Comparison of ENCODE assay signal across 8 cellular contexts in genomic region chr12:57087689-57088441, GRCh38. TPM values are rescaled to one million over a fixed set of nuclear protein-coding genes. Genes with fewer than 3 reads are reported as not detected.
DNase-seq lines count a peak whose midpoint lies in the region; FAIRE-seq and TF ChIP-seq lines count a peak whose summit lies in the region.

No MANE protein-coding gene starts in this region.

- peak overlapping the region; percentile 98 for H3K27ac Mint-ChIP-seq in astrocyte (ENCODE audit: unreplicated experiment)

- H3K27ac ChIP-seq in astrocyte (ENCODE audit: low read depth, low read length) (peak overlapping the region; percentile 98), iPS DF 6.9 (ENCODE audit: low read length) (no peak overlapping the region), skeletal muscle tissue (ENCODE audit: low read depth, low read length) (peak overlapping the region; percentile 97)

- H3K4me2 ChIP-seq in Loucy (ENCODE audit: low read depth, low read length, poor library complexity, severe bottlenecking) (peak overlapping the region; percentile 92), astrocyte (ENCODE audit: low read length) (peak overlapping the region; percentile 96)

- H3K4me1 ChIP-seq in Loucy (ENCODE audit: insufficient read depth, low read length, poor library complexity, severe bottlenecking): peaks cover 20% of the 10 kb centered on the region
- peaks cover 43% of the 10 kb centered on the region for H3K4me1 ChIP-seq in astrocyte (ENCODE audit: insufficient read depth, low read length)
- H3K4me1 ChIP-seq in iPS DF 6.9 (ENCODE audit: control insufficient read depth, insufficient read depth, low read length): peaks cover 3% of the 10 kb centered on the region
- peaks cover 32 to 44% (median 39%) of the 10 kb centered on the region in 3 donors for H3K4me1 ChIP-seq in skeletal muscle tissue (ENCODE audit: control insufficient read depth in 3 of 3, insufficient read depth in 3 of 3, low read length in 3 of 3)

- H3K79me2 ChIP-seq in Loucy (ENCODE audit: insufficient read depth, low read length) (peaks cover 24% of the 10 kb centered on the region), astrocyte (ENCODE audit: insufficient read depth, low read length) (peaks cover 39% of the 10 kb centered on the region)

- peak overlapping the region; percentile 91 for H3K9ac ChIP-seq in Loucy (ENCODE audit: low read depth, low read length, poor library complexity, severe bottlenecking)
- peak overlapping the region; percentile 94 for H3K9ac ChIP-seq in astrocyte (ENCODE audit: low read length)
- peak overlapping the region; percentile 71 to 91 (median 87) for H3K9ac ChIP-seq in skeletal muscle tissue (ENCODE audit: low read depth in 1 of 3, low read length in 3 of 3)

- H3K36me3 Mint-ChIP-seq in astrocyte (ENCODE audit: low read depth, unreplicated experiment): peaks cover 12% of the 10 kb centered on the region

- peaks cover 3% of the 10 kb centered on the region; the same call in 1 of the 2 replicates for H3F3A ChIP-seq in Loucy (ENCODE audit: low read depth)

- TF ChIP-seq CTCF in Loucy (conservative IDR thresholded peaks at IDR 0.05; ENCODE audit: low read length): no peak
- no peak for TF ChIP-seq CTCF in astrocyte (IDR thresholded peaks at IDR 0.05; ENCODE audit: insufficient read depth, low read depth, low read length)

- H3K9me3 ChIP-seq in Loucy (ENCODE audit: insufficient read depth, low read depth, low read length) (no peaks in the 10 kb centered on the region), astrocyte (ENCODE audit: insufficient read depth, low read depth, low read length) (no peaks in the 10 kb centered on the region), iPS DF 6.9 (ENCODE audit: control insufficient read depth, insufficient read depth, low read length) (no peaks in the 10 kb centered on the region), skeletal muscle tissue (ENCODE audit: control insufficient read depth in 3 of 3, low read length in 3 of 3) (no peaks in the 10 kb centered on the region)

- DNase-seq in GF-D8 (lab: John Stamatoyannopoulos, UW): peak; percentile 66
- peak; percentile 92 for DNase-seq in H4 (ENCODE audit: low spot score)
- DNase-seq in T-helper 9 cell: peak; percentile 68
- peak; percentile 94 for DNase-seq in astrocyte (ENCODE audit: low read depth)
- no peak for DNase-seq in iPS DF 6.9 (ENCODE audit: low read depth, low spot score)
- no peak for DNase-seq in putamen (ENCODE audit: low spot score)

- no peaks in the 10 kb centered on the region for H3K27me3 Mint-ChIP-seq in astrocyte (ENCODE audit: low read depth, unreplicated experiment)

- no peaks in the 10 kb centered on the region for H3K9me2 ChIP-seq in Loucy (replicated peaks; ENCODE audit: low read depth, low read length)

- FAIRE-seq in astrocyte (lab: Jason Lieb, UNC): no peak

- H3K27me3 ChIP-seq in Loucy (ENCODE audit: insufficient read depth, low read length, poor library complexity, severe bottlenecking): no peaks in the 10 kb centered on the region
- H3K27me3 ChIP-seq in astrocyte (ENCODE audit: insufficient read depth, low read length): no peaks in the 10 kb centered on the region
- H3K27me3 ChIP-seq in iPS DF 6.9 (ENCODE audit: control insufficient read depth, insufficient read depth, low read length): no peaks in the 10 kb centered on the region
- H3K27me3 ChIP-seq in skeletal muscle tissue (ENCODE audit: control insufficient read depth in 3 of 3, insufficient read depth in 3 of 3, low read length in 3 of 3): no peaks in the 10 kb centered on the region

- peak overlapping the region; percentile 86 for H3K4me3 Mint-ChIP-seq in astrocyte (ENCODE audit: unreplicated experiment)

- peaks cover 5% of the 10 kb centered on the region for H4K20me1 ChIP-seq in Loucy (ENCODE audit: insufficient read depth, low read length, poor library complexity, severe bottlenecking)
- H4K20me1 ChIP-seq in astrocyte (ENCODE audit: insufficient read depth, low read length): peaks cover 34% of the 10 kb centered on the region

- peaks cover 25% of the 10 kb centered on the region for H3K4me1 Mint-ChIP-seq in astrocyte (ENCODE audit: low read depth, unreplicated experiment)

- no peaks in the 10 kb centered on the region for H3K9me3 Mint-ChIP-seq in astrocyte (ENCODE audit: unreplicated experiment)

- H3K36me3 ChIP-seq in Loucy (ENCODE audit: insufficient read depth, low read length) (no peaks in the 10 kb centered on the region; the same call in 1 of the 2 replicates), astrocyte (ENCODE audit: insufficient read depth, low read length) (peaks cover 11% of the 10 kb centered on the region), iPS DF 6.9 (ENCODE audit: control insufficient read depth, insufficient read depth, low read length) (peaks cover 4% of the 10 kb centered on the region; the same call in 1 of the 2 replicates), skeletal muscle tissue (ENCODE audit: control insufficient read depth in 3 of 3, insufficient read depth in 3 of 3, low read length in 3 of 3) (peaks cover 11 to 18% (median 17%) of the 10 kb centered on the region in 3 donors)

- peak overlapping the region; percentile 78 for H3K4me3 ChIP-seq in Loucy (ENCODE audit: low read length, poor library complexity, severe bottlenecking)
- H3K4me3 ChIP-seq in astrocyte (ENCODE audit: insufficient read depth, low read depth, low read length): peak overlapping the region; percentile 60
- H3K4me3 ChIP-seq in iPS DF 6.9 (ENCODE audit: low read length): peak overlapping the region; percentile 38; the same call in 1 of the 2 replicates
- peak overlapping the region; percentile 81 to 86 (median 83) for H3K4me3 ChIP-seq in skeletal muscle tissue (ENCODE audit: low read length in 3 of 3)

- peak overlapping the region; percentile 64 for H2AFZ ChIP-seq in Loucy (ENCODE audit: low read length)
- peak overlapping the region; percentile 70 for H2AFZ ChIP-seq in astrocyte (ENCODE audit: low read depth, low read length)

- no CpG with 5 or more reads among the region's 41 CpGs for WGBS in iPS DF 6.9 (ENCODE audit: insufficient coverage, insufficient read length)

RNA-seq across cellular contexts. Expression of gene NAB2, which starts 1.0 kb away (rescaled TPM):
- 16.5 and 20.2 TPM in 2 replicates for total RNA-seq in H4 (2014; rRNA removed; shearing (Covaris generic))
- 36.6 and 37.8 TPM in 2 replicates for total RNA-seq in astrocyte
- total RNA-seq in skeletal muscle tissue: 38.1 TPM

RNA-seq across cellular contexts. Expression of gene NEMP1, which starts 9.3 kb away (rescaled TPM):
- total RNA-seq in H4 (2014; rRNA removed; shearing (Covaris generic)): 10.5 and 18.0 TPM in 2 replicates
- total RNA-seq in astrocyte (9.4 and 10.6 TPM in 2 replicates), skeletal muscle tissue (11.0 TPM)

RNA-seq across cellular contexts. Expression of gene STAT6, which starts 23.3 kb away (rescaled TPM):
- total RNA-seq in H4 (2014; rRNA removed; shearing (Covaris generic)): 9.3 and 17.9 TPM in 2 replicates
- total RNA-seq in astrocyte (33.8 and 36.2 TPM in 2 replicates), skeletal muscle tissue (31.8 TPM)

RNA-seq across cellular contexts. Expression of gene MYO1A, which starts 37.9 kb away (rescaled TPM):
- not detected in 2 replicates for total RNA-seq in H4 (2014; rRNA removed; shearing (Covaris generic))
- total RNA-seq in astrocyte (0.34 TPM in 1 of 2 replicates, not detected in the other), skeletal muscle tissue (not detected)

RNA-seq across cellular contexts. Expression of gene LRP1, which starts 40.4 kb away (rescaled TPM):
- total RNA-seq in H4 (2014; rRNA removed; shearing (Covaris generic)): 5.8 and 6.5 TPM in 2 replicates
- total RNA-seq in astrocyte: 369 and 397 TPM in 2 replicates
- total RNA-seq in skeletal muscle tissue: 118 TPM

Comparison
In these comparisons a context has a peak if more than half of its experiments do, and no peak if none do; other contexts are left out.
1. DNase-seq: peak in GF-D8 (single experiment), H4 (single experiment), T-helper 9 cell (single experiment) and astrocyte (single experiment); none in iPS DF 6.9 (single experiment) and putamen (single experiment).
2. Peak in every context shown above with its lines, with median percentiles within 50 percentile points of each other: H3K4me3 ChIP-seq and H3K9ac ChIP-seq.